ENCODE assay signal across 1 cellular context in genomic region chr10:78337016-78337415, GRCh38.
A peak's percentile ranks its signal among the peaks of the same experiment; 100 is the strongest.
TF ChIP-seq lines count a peak whose summit lies in the region.

No MANE protein-coding gene starts in this region.

TF ChIP-seq in HepG2, 621 proteins besides CTCF, POLR2A, EP300 and RAD21:
- TF ChIP-seq ZNF609 (CRISPR knock-in tag; IDR thresholded peaks at IDR 0.05; ENCODE audit: borderline replicate concordance) (no peak), ZNF12 (CRISPR knock-in tag; IDR thresholded peaks at IDR 0.05) (peak; percentile 56; the same call in 1 of the 2 replicates), ZNF878 (CRISPR knock-in tag; IDR thresholded peaks at IDR 0.05) (no peak), ZFP62 (CRISPR knock-in tag; IDR thresholded peaks at IDR 0.05) (no peak), JUN (CRISPR knock-in tag; IDR thresholded peaks at IDR 0.05) (no peak), ZNF556 (CRISPR knock-in tag; IDR thresholded peaks at IDR 0.05; ENCODE audit: borderline replicate concordance) (no peak)
TF ChIP-seq in HepG2: peak in this region for 1.
